Comparison of ENCODE assay signal across 8 cellular contexts in genomic region chr6:31834704-31835375, GRCh38. TPM values are rescaled to one million over a fixed set of nuclear protein-coding genes. Genes with fewer than 3 reads are reported as not detected.
DNase-seq lines count a peak whose midpoint lies in the region; ATAC-seq and TF ChIP-seq lines count a peak whose summit lies in the region.

No MANE protein-coding gene starts in this region.

- H3K27me3 ChIP-seq in Loucy (ENCODE audit: insufficient read depth, low read length, poor library complexity, severe bottlenecking) (peaks cover 7% of the 10 kb centered on the region), upper lobe of left lung (no peaks in the 10 kb centered on the region)

- H3K4me3 ChIP-seq in Loucy (ENCODE audit: low read length, poor library complexity, severe bottlenecking), result peak overlapping the region; percentile 97
- H3K4me3 ChIP-seq in upper lobe of left lung, result peak overlapping the region; percentile 83 to 98 (median 92)

- DNase-seq in SIG-M5 treated with dmso at 0.1 percent for 504 hours (lab: John Stamatoyannopoulos, UW; ENCODE audit: unreplicated experiment) (peak; percentile 70), SIG-M5 (lab: John Stamatoyannopoulos, UW) (no peak), SW480 (ENCODE audit: low spot score) (peak; percentile 59), left cardiac atrium (peak; percentile 78), posterior cingulate gyrus (peak; percentile 72 to 97 (median 80)), upper lobe of left lung (peak; percentile 82 to 91)
- peak; percentile 62 for DNase-seq in activated naive CD8-positive, alpha-beta T cell treated with anti-CD3 and anti-CD28 coated beads, Interleukin-2, amount 50 U/mL, for 16 hours (ENCODE audit: low read depth, low spot score)

- peak overlapping the region; percentile 100 for H3K4me2 ChIP-seq in Loucy (ENCODE audit: low read depth, low read length, poor library complexity, severe bottlenecking)

- H3K9ac ChIP-seq in Loucy (ENCODE audit: low read depth, low read length, poor library complexity, severe bottlenecking), result peak overlapping the region; percentile 99

- TF ChIP-seq EP300 in upper lobe of left lung (IDR thresholded peaks at IDR 0.05), result no peak

- peaks cover 47% of the 10 kb centered on the region for H4K20me1 ChIP-seq in Loucy (ENCODE audit: insufficient read depth, low read length, poor library complexity, severe bottlenecking)

- peak overlapping the region; percentile 75 for H2AFZ ChIP-seq in Loucy (ENCODE audit: low read length)

- H3K27ac ChIP-seq in upper lobe of left lung, result peak overlapping the region; percentile 93 to 99 (median 95)

- H3K79me2 ChIP-seq in Loucy (ENCODE audit: insufficient read depth, low read length), result peaks cover 73% of the 10 kb centered on the region

- TF ChIP-seq CTCF in Loucy (conservative IDR thresholded peaks at IDR 0.05; ENCODE audit: low read length) (no peak), upper lobe of left lung (IDR thresholded peaks at IDR 0.05) (peak in 1 of 6 experiments; percentile 18)

- H3K36me3 ChIP-seq in Loucy (ENCODE audit: insufficient read depth, low read length) (peaks cover 32% of the 10 kb centered on the region), upper lobe of left lung (peaks cover 10 to 37% (median 29%) of the 10 kb centered on the region in 4 donors)

- peak; percentile 54 to 81 (median 75) for TF ChIP-seq POLR2A in upper lobe of left lung (IDR thresholded peaks at IDR 0.05)

- peaks cover 40% of the 10 kb centered on the region for H3K4me1 ChIP-seq in Loucy (ENCODE audit: insufficient read depth, low read length, poor library complexity, severe bottlenecking)
- H3K4me1 ChIP-seq in upper lobe of left lung, result peaks cover 54 to 74% (median 57%) of the 10 kb centered on the region in 4 donors

- no peaks in the 10 kb centered on the region for H3K9me2 ChIP-seq in Loucy (replicated peaks; ENCODE audit: low read depth, low read length)

- intact Hi-C loops in left cardiac atrium (cut with DNase I) (loop anchor here (5.0 to 10.0 kb wide), 4 partner anchors 58 to 153 kb away; partner anchors contain the start of genes LY6G5C (in 2 of the 2), CLIC1 (in 1 of the 2) and VWA7 (in 1 of the 2)), posterior cingulate gyrus (cut with DNase I) (loop anchor here (2.0 to 5.0 kb wide), 3 partner anchors 38 to 154 kb away; partner anchors contain the start of genes DDAH2, LY6G5C and VARS1)

- H3F3A ChIP-seq in Loucy (ENCODE audit: low read depth), result peaks cover 15% of the 10 kb centered on the region

- no peaks in the 10 kb centered on the region for H3K9me3 ChIP-seq in Loucy (ENCODE audit: insufficient read depth, low read depth, low read length)
- H3K9me3 ChIP-seq in upper lobe of left lung, result no peaks in the 10 kb centered on the region

- WGBS in upper lobe of left lung, 2 donors, result 0 to 1% methylated on average over 30 to 37 of the region's 37 CpGs

- peak; percentile 77 to 78 for ATAC-seq in left cardiac atrium
- ATAC-seq in upper lobe of left lung (ENCODE audit: low FRiP score in 2 of 2), result peak; percentile 86 to 87

RNA-seq across cellular contexts. Expression of gene HSPA1B, which starts 7.3 kb away (rescaled TPM):
- total RNA-seq in left cardiac atrium (100 to 1,000 TPM; 142 to 192 TPM), upper lobe of left lung (100 to 1,000 TPM in 5 of 6 donors, 10 to 100 TPM in 1; 92.2 to 177 (median 127) TPM)

RNA-seq across cellular contexts. Expression of gene HSPA1A, which starts 19.5 kb away (rescaled TPM):
- 100 to 1,000 TPM; 197 to 288 TPM for total RNA-seq in left cardiac atrium
- 100 to 1,000 TPM in 5 of 6 donors, 10 to 100 TPM in 1; 80.7 to 236 (median 144) TPM for total RNA-seq in upper lobe of left lung

RNA-seq across cellular contexts. Expression of gene HSPA1L, which starts 19.8 kb away (rescaled TPM):
- total RNA-seq in left cardiac atrium, result 1 to 10 TPM; 1.1 to 2.6 TPM
- 1 to 10 TPM in 5 of 6 donors, under 1 TPM in 1; 0.89 to 3.1 (median 2.0) TPM for total RNA-seq in upper lobe of left lung

RNA-seq across cellular contexts. Expression of gene NEU1, which starts 27.8 kb away (rescaled TPM):
- total RNA-seq in left cardiac atrium (10 to 100 TPM; 26.8 to 31.8 TPM), upper lobe of left lung (10 to 100 TPM; 28.3 to 90.3 (median 64.6) TPM)

RNA-seq across cellular contexts. Expression of gene LSM2, which starts 28.1 kb away (rescaled TPM):
- total RNA-seq in left cardiac atrium (10 to 100 TPM; 24.3 to 29.4 TPM), upper lobe of left lung (10 to 100 TPM in 5 of 6 donors, 1 to 10 TPM in 1; 5.0 to 44.9 (median 20.9) TPM)
